Comparison of ENCODE assay signal across 12 cellular contexts in genomic region chr2:170404846-170405245, GRCh38.
"Had no signal": no experiment of that assay in that cellular context is flagged by ENCODE, and none has a peak within 500 bp of the region (broad histone marks: within the 10 kb centered on the region; RNA-seq: fewer than 3 reads in every experiment).

No MANE protein-coding gene starts in this region.

- H3K9me3 ChIP-seq: left lung, right atrium auricular region, tibial artery, uterus had no signal

- ATAC-seq: left lung; natural killer cell treated with Interleukin-12 subunit alpha and Interleukin-12 subunit beta and Interleukin-15 and Interleukin-18, amount 100 ng/mL, for 72 hours had no signal

- DNase-seq: activated CD4-positive, CD25-positive, alpha-beta regulatory T cell; activated T-cell treated with anti-CD3 and anti-CD28 coated beads, Interleukin-2, amount 50 U/mL, for 1 hour; central memory CD4-positive, alpha-beta T cell; effector CD8-positive, alpha-beta T cell; left lung; nucleus accumbens; tibial artery; uterus had no signal

- H3K27me3 ChIP-seq: right atrium auricular region, tibial artery, uterus had no signal

- H3K4me1 ChIP-seq: uterus had no signal

- H3K4me3 ChIP-seq: coronary artery, left lung, right atrium auricular region, skin epidermis, tibial artery, uterus had no signal

- H3K27ac ChIP-seq: coronary artery, left lung, right atrium auricular region, skin epidermis, tibial artery, uterus had no signal

- H3K36me3 ChIP-seq: left lung, right atrium auricular region, tibial artery, uterus had no signal
